In genomic region chr10:46060706-46061105, GRCh38 we compare ENCODE assay signal across 21 cellular contexts. TPM values are rescaled to one million over a fixed set of nuclear protein-coding genes. Genes with fewer than 3 reads are reported as not detected.
A peak's percentile ranks its signal among the peaks of the same experiment; 100 is the strongest.
DNase-seq lines count a peak whose midpoint lies in the region; ATAC-seq, FAIRE-seq and TF ChIP-seq lines count a peak whose summit lies in the region.
"Had no signal": no experiment of that assay in that cellular context is flagged by ENCODE, and none has a peak within 500 bp of the region (broad histone marks: within the 10 kb centered on the region; RNA-seq: fewer than 3 reads in every experiment).

No MANE protein-coding gene starts in this region.

- no TSS peak for BruUV-seq in IMR-90 (replicated peaks; lab: Mats Ljungman, UMichigan)

- no peak for DNase-seq in IMR-90
- DNase-seq in H1 (ENCODE audit: low read depth in 1 of 2, low spot score in 2 of 2) = no peak
- no peak for DNase-seq in mesendoderm
- DNase-seq in activated CD4-positive, alpha-beta T cell treated with anti-CD3 and anti-CD28 coated beads, Interleukin-2, amount 50 U/mL, for 4 hours = no peak
- DNase-seq in upper lobe of left lung = no peak
- DNase-seq in GF-D8 (lab: John Stamatoyannopoulos, UW) = no peak
- DNase-seq: 8988T; CD4-positive, alpha-beta memory T cell; DMS153; DMS79; GDM1; H7; HFFc6 had no signal

- H2BK15ac ChIP-seq in IMR-90 (ENCODE audit: low read depth, low read length) = no peak overlapping the region
- no peak overlapping the region for H2BK15ac ChIP-seq in H1 (ENCODE audit: low read length)
- H2BK15ac ChIP-seq in mesendoderm (replicated peaks; ENCODE audit: low read depth) = no peak overlapping the region

- H2BK120ac ChIP-seq in IMR-90 (ENCODE audit: low read depth, low read length) = no peak overlapping the region
- H2BK120ac ChIP-seq in H1 (replicated peaks; ENCODE audit: low read depth, low read length) = no peak overlapping the region
- no peak overlapping the region for H2BK120ac ChIP-seq in mesendoderm (ENCODE audit: low read depth, low read length)

- H4K20me1 ChIP-seq in IMR-90 (ENCODE audit: insufficient read depth, low read length) = no peaks in the 10 kb centered on the region
- no peaks in the 10 kb centered on the region for H4K20me1 ChIP-seq in H1 (replicated peaks in 1 of 2; ENCODE audit: control insufficient read depth in 1 of 2, insufficient read depth in 2 of 2, low read length in 2 of 2)
- H4K20me1 ChIP-seq: BLaER1 had no signal

- peak overlapping the region; percentile 43 for H2AFZ ChIP-seq in IMR-90 (replicated peaks; ENCODE audit: low read length, poor library complexity)
- peak overlapping the region; percentile 80 for H2AFZ ChIP-seq in H1 (ENCODE audit: low read length)

- H3K4ac ChIP-seq in IMR-90 (ENCODE audit: low read depth, low read length) (no peak overlapping the region), H1 (replicated peaks; ENCODE audit: insufficient read length, low read depth, low read length) (no peak overlapping the region), mesendoderm (ENCODE audit: low read depth, low read length) (peak overlapping the region; percentile 58)

- no peaks in the 10 kb centered on the region for H3K9me1 ChIP-seq in IMR-90 (ENCODE audit: insufficient read depth, low read length)

- H3K14ac ChIP-seq in IMR-90 (replicated peaks; ENCODE audit: low read depth, low read length) (no peak overlapping the region), H1 (ENCODE audit: insufficient read length) (no peak overlapping the region)

- no peak overlapping the region for H2BK12ac ChIP-seq in H1 (ENCODE audit: low read depth, low read length)

- no peak overlapping the region for H2BK5ac ChIP-seq in IMR-90 (ENCODE audit: low read depth, low read length, poor library complexity, severe bottlenecking)
- no peak overlapping the region for H2BK5ac ChIP-seq in H1 (ENCODE audit: low read depth, low read length)
- H2BK5ac ChIP-seq in mesendoderm (ENCODE audit: low read length) = no peak overlapping the region

- H3K4me1 ChIP-seq in IMR-90 (ENCODE audit: control insufficient read depth, insufficient read depth, low read length) = no peaks in the 10 kb centered on the region
- peaks cover 0 to 5% (median 2%) of the 10 kb centered on the region in 4 experiments; a peak in 3 of 7 replicates for H3K4me1 ChIP-seq in H1 (replicated peaks in 1 of 4; ENCODE audit: control insufficient read depth in 3 of 4, insufficient read depth in 4 of 4, low read length in 3 of 4)
- peaks cover under 1% of the 10 kb centered on the region for H3K4me1 ChIP-seq in mesendoderm (ENCODE audit: control insufficient read depth, low read depth, low read length)
- H3K4me1 ChIP-seq in upper lobe of left lung = no peaks in the 10 kb centered on the region
- H3K4me1 ChIP-seq: BLaER1 had no signal

- H3K79me2 ChIP-seq in H1 (ENCODE audit: control insufficient read depth in 1 of 2, insufficient read depth in 2 of 2, low read length in 2 of 2) (no peaks in the 10 kb centered on the region), mesendoderm (ENCODE audit: control insufficient read depth, insufficient read depth, low read length) (no peaks in the 10 kb centered on the region)

- H3K18ac ChIP-seq in IMR-90 (ENCODE audit: low read depth, low read length) (no peak overlapping the region), H1 (ENCODE audit: extremely low read depth, low read length) (no peak overlapping the region), mesendoderm (ENCODE audit: low read length) (peak overlapping the region; percentile 8)

- H3K23ac ChIP-seq in IMR-90 (ENCODE audit: low read depth, low read length) (no peak overlapping the region), H1 (ENCODE audit: insufficient read length) (no peak overlapping the region), mesendoderm (ENCODE audit: low read length) (no peak overlapping the region)

- H2AK5ac ChIP-seq in IMR-90 (ENCODE audit: low read depth, low read length) (no peak overlapping the region), H1 (ENCODE audit: low read depth, low read length) (no peak overlapping the region), mesendoderm (ENCODE audit: low read length) (no peak overlapping the region)

- intact Hi-C loops in IMR-90 (cut with micrococcal nuclease) = no loop called here

- H3K27me3 ChIP-seq in IMR-90 (ENCODE audit: control insufficient read depth, insufficient read depth, low read length) = peaks cover 4% of the 10 kb centered on the region; the same call in 1 of the 2 replicates
- H3K27me3 ChIP-seq in H1 (replicated peaks in 1 of 4; ENCODE audit: control insufficient read depth in 3 of 4, extremely low read depth in 1 of 4, insufficient read depth in 3 of 4, low read length in 3 of 4) = no peaks in the 10 kb centered on the region
- H3K27me3 ChIP-seq in mesendoderm (ENCODE audit: insufficient read depth, low read length, poor library complexity) = no peaks in the 10 kb centered on the region
- no peaks in the 10 kb centered on the region for H3K27me3 ChIP-seq in upper lobe of left lung
- H3K27me3 ChIP-seq: BLaER1 had no signal

- H2AK9ac ChIP-seq in IMR-90 (replicated peaks; ENCODE audit: low read depth, low read length, poor library complexity) = no peak overlapping the region

- no peaks in the 10 kb centered on the region for H3K23me2 ChIP-seq in H1 (ENCODE audit: low read depth, low read length)

- dilution Hi-C loops in IMR-90 (cut with HindIII; ENCODE audit: low sequenced_read_pairs, unreplicated experiment) = no loop called here

- no peak for FAIRE-seq in H1 (lab: Jason Lieb, UNC)
- FAIRE-seq: HTR-8/SVneo had no signal

- H3K56ac ChIP-seq in IMR-90 (ENCODE audit: extremely low read depth, insufficient read depth, low read length) (no peak overlapping the region), H1 (replicated peaks; ENCODE audit: insufficient read length, low read depth, low read length) (no peak overlapping the region), mesendoderm (ENCODE audit: low read length) (no peak overlapping the region)

- TF ChIP-seq EP300 in H1 (IDR thresholded peaks at IDR 0.05; ENCODE audit: borderline replicate concordance in 1 of 2, low read depth in 2 of 2, low read length in 2 of 2) (no peak), upper lobe of left lung (IDR thresholded peaks at IDR 0.05) (no peak)

- no peak for ATAC-seq in IMR-90 (ENCODE audit: low read depth)
- ATAC-seq in HG02981 (IDR thresholded peaks at IDR 0.05; ENCODE audit: unreplicated experiment) = no peak
- ATAC-seq in upper lobe of left lung (ENCODE audit: low FRiP score in 2 of 2) = no peak
- ATAC-seq: HCT116 had no signal

- H3K4me2 ChIP-seq in IMR-90 (ENCODE audit: low read depth, low read length) = no peak overlapping the region
- no peak overlapping the region for H3K4me2 ChIP-seq in H1 (ENCODE audit: insufficient read depth in 1 of 2, low read depth in 2 of 2, low read length in 2 of 2)
- no peak overlapping the region for H3K4me2 ChIP-seq in mesendoderm (ENCODE audit: low read length)
- H3K4me2 ChIP-seq: BLaER1 had no signal

- CTCF ChIA-PET in IMR-90 (lab: Yijun Ruan, JAX) (no interaction called here), H1 (lab: Charles Lee; ENCODE audit: partially characterized antibody) (no interaction called here)

- H3K36me3 ChIP-seq in IMR-90 (ENCODE audit: control insufficient read depth, insufficient read depth, low read length) (no peaks in the 10 kb centered on the region), H1 (ENCODE audit: control insufficient read depth in 2 of 4, insufficient read depth in 4 of 4, low read length in 3 of 4) (no peaks in the 10 kb centered on the region), mesendoderm (ENCODE audit: control insufficient read depth, insufficient read depth, low read length) (no peaks in the 10 kb centered on the region), upper lobe of left lung (no peaks in the 10 kb centered on the region)
- H3K36me3 ChIP-seq: BLaER1 had no signal

- in situ Hi-C loops in IMR-90 (cut with MboI; ENCODE audit: low sequenced_read_pairs) = no loop called here

- TF ChIP-seq RAD21 in IMR-90 (IDR thresholded peaks at IDR 0.05; ENCODE audit: low read length) = no peak
- TF ChIP-seq RAD21 in H1 (IDR thresholded peaks at IDR 0.05 in 1 of 2, conservative IDR thresholded peaks at IDR 0.05 in 1 of 2; ENCODE audit: low read depth in 2 of 2, low read length in 2 of 2) = no peak

- TF ChIP-seq CTCF in IMR-90 (conservative IDR thresholded peaks at IDR 0.05; ENCODE audit: low read depth, low read length) = no peak
- TF ChIP-seq CTCF in H1 (IDR thresholded peaks at IDR 0.05; ENCODE audit: control extremely low read depth in 1 of 3, insufficient read depth in 1 of 3, low read depth in 1 of 3, low read length in 3 of 3) = no peak
- no peak for TF ChIP-seq CTCF in upper lobe of left lung (IDR thresholded peaks at IDR 0.05)

- H3K79me1 ChIP-seq in IMR-90 (ENCODE audit: low read depth in 1 of 2, low read length in 2 of 2) = no peaks in the 10 kb centered on the region
- H3K79me1 ChIP-seq in H1 (ENCODE audit: low read depth, low read length) = no peaks in the 10 kb centered on the region
- no peaks in the 10 kb centered on the region for H3K79me1 ChIP-seq in mesendoderm (ENCODE audit: low read length)

- no peak overlapping the region for H2BK20ac ChIP-seq in IMR-90 (ENCODE audit: low read depth, low read length)
- no peak overlapping the region for H2BK20ac ChIP-seq in H1 (ENCODE audit: low read length)

- POLR2A ChIA-PET in IMR-90 (lab: Charles Lee; ENCODE audit: unreplicated experiment) = no interaction called here
- POLR2A ChIA-PET in H1 (lab: Charles Lee; ENCODE audit: partially characterized antibody) = no interaction called here

- no peak overlapping the region for H4K91ac ChIP-seq in IMR-90 (ENCODE audit: insufficient read depth, low read depth, low read length)
- no peak overlapping the region for H4K91ac ChIP-seq in H1 (replicated peaks; ENCODE audit: insufficient read length, low read length)

- no CpG with 5 or more reads among the region's 3 CpGs for WGBS in IMR-90 (ENCODE audit: extremely low coverage in 2 of 2, insufficient read length in 1 of 2), 2 experiments
- 85% methylated on average over 2 of the region's 3 CpGs; no CpG with 5 or more reads in 1 of the 2 experiments for WGBS in H1 (ENCODE audit: extremely low coverage in 1 of 2, insufficient coverage in 1 of 2, insufficient read length in 1 of 2, insufficient replicate concordance in 2 of 2, low coverage in 1 of 2, low lambda C conversion rate in 2 of 2, missing lambda C conversion rate in 1 of 2), 2 experiments
- no CpG with 5 or more reads among the region's 3 CpGs for WGBS in mesendoderm (ENCODE audit: extremely low coverage, insufficient coverage, low lambda C conversion rate)
- 73 to 79% methylated on average over 3 of the region's 3 CpGs for WGBS in upper lobe of left lung, 2 donors

- H4K8ac ChIP-seq in IMR-90 (ENCODE audit: low read depth in 2 of 2, low read length in 2 of 2) = no peak overlapping the region
- no peak overlapping the region for H4K8ac ChIP-seq in H1 (ENCODE audit: extremely low read depth, insufficient read depth, low read length)
- H4K8ac ChIP-seq in mesendoderm (ENCODE audit: low read depth, low read length) = no peak overlapping the region

- H3K27ac ChIP-seq in IMR-90 (ENCODE audit: insufficient read depth, low read length) (no peak overlapping the region), H1 (ENCODE audit: low read depth, low read length) (no peak overlapping the region), mesendoderm (ENCODE audit: low read depth, low read length) (no peak overlapping the region), upper lobe of left lung (no peak overlapping the region)
- H3K27ac ChIP-seq: BLaER1 had no signal

- no peak for TF ChIP-seq POLR2A in IMR-90 (IDR thresholded peaks at IDR 0.05; ENCODE audit: low read depth, low read length)
- no peak for TF ChIP-seq POLR2A in H1 (IDR thresholded peaks at IDR 0.05; ENCODE audit: control extremely low read depth in 1 of 2, low read depth in 2 of 2, low read length in 2 of 2)
- no peak for TF ChIP-seq POLR2A in upper lobe of left lung (IDR thresholded peaks at IDR 0.05)

- H3K9ac ChIP-seq in IMR-90 (ENCODE audit: low read depth, low read length) (no peak overlapping the region), H1 (replicated peaks in 1 of 4; ENCODE audit: extremely low read depth in 1 of 4, low read depth in 3 of 4, low read length in 3 of 4) (no peak overlapping the region; a peak in 1 of 7 replicates), mesendoderm (ENCODE audit: low read length) (no peak overlapping the region)
- H3K9ac ChIP-seq: BLaER1 had no signal

- H3K4me3 ChIP-seq in IMR-90 (ENCODE audit: insufficient read depth, low read depth, low read length) = no peak overlapping the region
- no peak overlapping the region for H3K4me3 ChIP-seq in H1 (ENCODE audit: extremely low read depth in 1 of 4, insufficient read depth in 2 of 4, low read depth in 3 of 4, low read length in 4 of 4)
- no peak overlapping the region for H3K4me3 ChIP-seq in mesendoderm (ENCODE audit: low read length)
- H3K4me3 ChIP-seq in upper lobe of left lung = no peak overlapping the region
- H3K4me3 ChIP-seq: BLaER1 had no signal

- H3K9me3 ChIP-seq in IMR-90 (ENCODE audit: control insufficient read depth, insufficient read depth, low read length) (no peaks in the 10 kb centered on the region), H1 (ENCODE audit: insufficient read depth in 2 of 2, low read depth in 1 of 2, low read length in 1 of 2) (no peaks in the 10 kb centered on the region), upper lobe of left lung (no peaks in the 10 kb centered on the region)

- no peak overlapping the region for H4K5ac ChIP-seq in IMR-90 (ENCODE audit: low read depth, low read length)
- H4K5ac ChIP-seq in H1 (ENCODE audit: insufficient read length, low read depth, low read length) = no peak overlapping the region
- H4K5ac ChIP-seq in mesendoderm (ENCODE audit: low read length) = no peak overlapping the region

RNA-seq across cellular contexts. Expression of gene MSMB, which starts 14.6 kb away (rescaled TPM):
- total RNA-seq in IMR-90 (2012; rRNA removed) (not detected in 2 replicates), upper lobe of left lung (1 to 10 TPM in 1 of 6 donors, not detected in 5; 7.8 TPM)
- polyA plus RNA-seq in IMR-90 (2012; rRNA removed) (not detected in 2 replicates), H1 (2011; rRNA removed) (not detected in 2 replicates)
- not detected in 2 replicates for polyA plus RNA-seq in IMR-90 (2012; cell fraction: cytosol; rRNA removed)
- not detected in 2 replicates for polyA plus RNA-seq in IMR-90 (2012; cell fraction: nucleus; rRNA removed; ENCODE audit: low replicate concordance)
- not detected in 2 replicates for total RNA-seq in H1 (2021; fragmentation: NEBNext Ultra II Directional; extraction: Animal tissue kit (Norgen Biotek cat#: 25700))
- polyA plus RNA-seq in H1 (2011; cell fraction: cytosol; rRNA removed) = not detected
- not detected for polyA plus RNA-seq in H1 (2011; cell fraction: nucleus; rRNA removed)
- polyA plus RNA-seq in H1 (2012, experiment 1 of 2) = not detected in 4 replicates
- not detected for polyA plus RNA-seq in H1 (2012, experiment 2 of 2)
- not detected for polyA plus RNA-seq in H1 (2013, experiment 1 of 2)
- polyA plus RNA-seq in H1 (2013, experiment 2 of 2) = not detected
- polyA minus RNA-seq in H1 (2011; rRNA and poly(A)+ RNA removed) = not detected in 2 replicates
- polyA minus RNA-seq in H1 (2011; cell fraction: cytosol; rRNA and poly(A)+ RNA removed) = not detected
- not detected for polyA minus RNA-seq in H1 (2011; cell fraction: nucleus; rRNA and poly(A)+ RNA removed)
- 0.18 TPM for polyA plus RNA-seq in mesendoderm (2013, experiment 1 of 2)
- not detected for polyA plus RNA-seq in mesendoderm (2013, experiment 2 of 2)
- total RNA-seq: A673; CD4-positive, alpha-beta memory T cell; Daoy; H7 had no signal
- polyA plus RNA-seq: AG04450; CD14-positive monocyte; CD4-positive, alpha-beta memory T cell had no signal

RNA-seq across cellular contexts. Expression of gene NCOA4, which starts 30.3 kb away (rescaled TPM):
- total RNA-seq in IMR-90 (2012; rRNA removed) (188 and 202 TPM in 2 replicates), upper lobe of left lung (100 to 1,000 TPM in 4 of 6 donors, 10 to 100 TPM in 2; 57.6 to 184 (median 144) TPM)
- polyA plus RNA-seq in IMR-90 (2012; rRNA removed) (55.6 and 62.2 TPM in 2 replicates), H1 (2011; rRNA removed) (19.8 and 28.9 TPM in 2 replicates)
- 15.8 and 24.1 TPM in 2 replicates for polyA plus RNA-seq in IMR-90 (2012; cell fraction: cytosol; rRNA removed)
- polyA plus RNA-seq in IMR-90 (2012; cell fraction: nucleus; rRNA removed; ENCODE audit: low replicate concordance) = 6.4 and 33.7 TPM in 2 replicates
- 63.7 and 65.2 TPM in 2 replicates for total RNA-seq in H1 (2021; fragmentation: NEBNext Ultra II Directional; extraction: Animal tissue kit (Norgen Biotek cat#: 25700))
- 39.3 TPM for polyA plus RNA-seq in H1 (2011; cell fraction: cytosol; rRNA removed)
- polyA plus RNA-seq in H1 (2011; cell fraction: nucleus; rRNA removed) = 21.7 TPM
- 32.7 to 46.6 TPM (median 37.7 TPM) in 4 replicates for polyA plus RNA-seq in H1 (2012, experiment 1 of 2)
- 4.5 TPM for polyA plus RNA-seq in H1 (2012, experiment 2 of 2)
- polyA plus RNA-seq in H1 (2013, experiment 1 of 2) = 39.2 TPM
- 37.6 TPM for polyA plus RNA-seq in H1 (2013, experiment 2 of 2)
- polyA minus RNA-seq in H1 (2011; rRNA and poly(A)+ RNA removed) = 100 and 135 TPM in 2 replicates
- 39.9 TPM for polyA minus RNA-seq in H1 (2011; cell fraction: cytosol; rRNA and poly(A)+ RNA removed)
- 31.0 TPM for polyA minus RNA-seq in H1 (2011; cell fraction: nucleus; rRNA and poly(A)+ RNA removed)
- 58.2 TPM for polyA plus RNA-seq in mesendoderm (2013, experiment 1 of 2)
- 58.6 TPM for polyA plus RNA-seq in mesendoderm (2013, experiment 2 of 2)
